1 cellular context compared by ENCODE assay signal in the genomic region with DNA sequence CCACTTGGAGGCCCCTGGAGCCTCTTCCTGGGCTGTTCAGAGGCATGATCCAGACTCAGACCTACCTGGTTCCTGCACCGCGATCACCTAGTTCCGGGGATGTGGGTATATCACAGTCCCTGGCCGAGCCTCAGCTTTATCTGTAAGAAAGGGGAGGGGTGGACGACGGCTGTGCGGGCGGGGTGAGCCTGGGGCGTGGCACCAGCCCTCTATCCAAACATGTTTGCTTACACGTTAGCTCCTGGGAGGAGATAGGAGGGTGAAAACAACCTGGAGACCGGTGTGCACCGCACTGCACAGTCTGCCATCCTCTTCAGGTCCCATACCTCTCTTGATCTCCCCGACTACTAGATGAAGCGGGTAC.
TF ChIP-seq lines count a peak whose summit lies in the region.

No MANE protein-coding gene starts in this region.

TF ChIP-seq in HepG2, 621 proteins besides CTCF, POLR2A, EP300 and RAD21 (continues in another document):
- peak; percentile 12; the same call in 1 of the 2 replicates for TF ChIP-seq ZNF619 (CRISPR knock-in tag; IDR thresholded peaks at IDR 0.05)
- TF ChIP-seq KLF9 (CRISPR knock-in tag; IDR thresholded peaks at IDR 0.05; ENCODE audit: low read depth), result 0 out of 2 replicates have a peak, but pooled peaks have one; percentile 41
- TF ChIP-seq NR1H2 (CRISPR knock-in tag; IDR thresholded peaks at IDR 0.05; ENCODE audit: borderline replicate concordance, low read depth), result no peak
- no peak for TF ChIP-seq SOX13 (IDR thresholded peaks at IDR 0.05)
- TF ChIP-seq SOX13 (CRISPR knock-in tag; conservative IDR thresholded peaks at IDR 0.05 in 1 of 2, IDR thresholded peaks at IDR 0.05 in 1 of 2), result peak in 1 of 2 experiments; percentile 20; a peak in 1 of 4 replicates
- peak; percentile 15; the same call in 1 of the 2 replicates for TF ChIP-seq FOXC1 (CRISPR knock-in tag; IDR thresholded peaks at IDR 0.05; ENCODE audit: borderline replicate concordance)
- TF ChIP-seq FOXP1 (IDR thresholded peaks at IDR 0.05), result no peak
- TF ChIP-seq FOXP1 (CRISPR knock-in tag; IDR thresholded peaks at IDR 0.05), result peak; percentile 61; the same call in 1 of the 2 replicates
- no peak for TF ChIP-seq HNF4G (IDR thresholded peaks at IDR 0.05; ENCODE audit: borderline replicate concordance, low read depth, low read length)
- TF ChIP-seq HNF4G (CRISPR knock-in tag; IDR thresholded peaks at IDR 0.05; ENCODE audit: borderline replicate concordance, low read depth), result no peak
- TF ChIP-seq ISX (CRISPR knock-in tag; conservative IDR thresholded peaks at IDR 0.05), result no peak
- TF ChIP-seq, protein P1, sequence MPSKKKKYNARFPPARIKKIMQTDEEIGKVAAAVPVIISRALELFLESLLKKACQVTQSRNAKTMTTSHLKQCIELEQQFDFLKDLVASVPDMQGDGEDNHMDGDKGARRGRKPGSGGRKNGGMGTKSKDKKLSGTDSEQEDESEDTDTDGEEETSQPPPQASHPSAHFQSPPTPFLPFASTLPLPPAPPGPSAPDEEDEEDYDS (CRISPR knock-in tag; IDR thresholded peaks at IDR 0.05), result peak; percentile 66
- TF ChIP-seq, protein P2, sequence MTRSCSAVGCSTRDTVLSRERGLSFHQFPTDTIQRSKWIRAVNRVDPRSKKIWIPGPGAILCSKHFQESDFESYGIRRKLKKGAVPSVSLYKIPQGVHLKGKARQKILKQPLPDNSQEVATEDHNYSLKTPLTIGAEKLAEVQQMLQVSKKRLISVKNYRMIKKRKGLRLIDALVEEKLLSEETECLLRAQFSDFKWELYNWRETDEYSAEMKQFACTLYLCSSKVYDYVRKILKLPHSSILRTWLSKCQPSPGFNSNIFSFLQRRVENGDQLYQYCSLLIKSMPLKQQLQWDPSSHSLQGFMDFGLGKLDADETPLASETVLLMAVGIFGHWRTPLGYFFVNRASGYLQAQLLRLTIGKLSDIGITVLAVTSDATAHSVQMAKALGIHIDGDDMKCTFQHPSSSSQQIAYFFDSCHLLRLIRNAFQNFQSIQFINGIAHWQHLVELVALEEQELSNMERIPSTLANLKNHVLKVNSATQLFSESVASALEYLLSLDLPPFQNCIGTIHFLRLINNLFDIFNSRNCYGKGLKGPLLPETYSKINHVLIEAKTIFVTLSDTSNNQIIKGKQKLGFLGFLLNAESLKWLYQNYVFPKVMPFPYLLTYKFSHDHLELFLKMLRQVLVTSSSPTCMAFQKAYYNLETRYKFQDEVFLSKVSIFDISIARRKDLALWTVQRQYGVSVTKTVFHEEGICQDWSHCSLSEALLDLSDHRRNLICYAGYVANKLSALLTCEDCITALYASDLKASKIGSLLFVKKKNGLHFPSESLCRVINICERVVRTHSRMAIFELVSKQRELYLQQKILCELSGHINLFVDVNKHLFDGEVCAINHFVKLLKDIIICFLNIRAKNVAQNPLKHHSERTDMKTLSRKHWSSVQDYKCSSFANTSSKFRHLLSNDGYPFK (CRISPR knock-in tag; IDR thresholded peaks at IDR 0.05; ENCODE audit: borderline replicate concordance), result no peak
- TF ChIP-seq, protein P3, sequence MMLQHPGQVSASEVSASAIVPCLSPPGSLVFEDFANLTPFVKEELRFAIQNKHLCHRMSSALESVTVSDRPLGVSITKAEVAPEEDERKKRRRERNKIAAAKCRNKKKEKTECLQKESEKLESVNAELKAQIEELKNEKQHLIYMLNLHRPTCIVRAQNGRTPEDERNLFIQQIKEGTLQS (CRISPR knock-in tag; IDR thresholded peaks at IDR 0.05), result no peak
- TF ChIP-seq FOXA1 (IDR thresholded peaks at IDR 0.05), result no peak
- TF ChIP-seq FOXA1 (CRISPR knock-in tag; IDR thresholded peaks at IDR 0.05), result peak; percentile 30; the same call in 1 of the 2 replicates
- TF ChIP-seq ZNF788 (CRISPR knock-in tag; IDR thresholded peaks at IDR 0.05; ENCODE audit: borderline replicate concordance), result 0 out of 2 replicates have a peak, but pooled peaks have one; percentile 43
- peak in 1 of 2 experiments; percentile 58; a peak in 2 of 4 replicates for TF ChIP-seq NR2F1 (CRISPR knock-in tag; IDR thresholded peaks at IDR 0.05)
- no peak for TF ChIP-seq FOXK2 (IDR thresholded peaks at IDR 0.05)
- TF ChIP-seq CREM (IDR thresholded peaks at IDR 0.05), result 0 out of 2 replicates have a peak, but pooled peaks have one; percentile 15
- no peak for TF ChIP-seq CREM (CRISPR knock-in tag; IDR thresholded peaks at IDR 0.05)
- TF ChIP-seq LCORL (IDR thresholded peaks at IDR 0.05), result no peak
- TF ChIP-seq LCORL (CRISPR knock-in tag; IDR thresholded peaks at IDR 0.05), result peak; percentile 59; the same call in 1 of the 2 replicates
- TF ChIP-seq ZNF710 (CRISPR knock-in tag; IDR thresholded peaks at IDR 0.05; ENCODE audit: borderline replicate concordance), result no peak
- peak; percentile 41; the same call in 1 of the 2 replicates for TF ChIP-seq NR2F6 (IDR thresholded peaks at IDR 0.05)
- TF ChIP-seq NR2F6 (CRISPR knock-in tag; IDR thresholded peaks at IDR 0.05), result peak; percentile 5; the same call in 1 of the 2 replicates
- 0 out of 2 replicates have a peak, but pooled peaks have one; percentile 13 for TF ChIP-seq PPARG (CRISPR knock-in tag; conservative IDR thresholded peaks at IDR 0.05)
- TF ChIP-seq ZNF235 (CRISPR knock-in tag; IDR thresholded peaks at IDR 0.05; ENCODE audit: borderline replicate concordance), result no peak
- TF ChIP-seq, protein P4, sequence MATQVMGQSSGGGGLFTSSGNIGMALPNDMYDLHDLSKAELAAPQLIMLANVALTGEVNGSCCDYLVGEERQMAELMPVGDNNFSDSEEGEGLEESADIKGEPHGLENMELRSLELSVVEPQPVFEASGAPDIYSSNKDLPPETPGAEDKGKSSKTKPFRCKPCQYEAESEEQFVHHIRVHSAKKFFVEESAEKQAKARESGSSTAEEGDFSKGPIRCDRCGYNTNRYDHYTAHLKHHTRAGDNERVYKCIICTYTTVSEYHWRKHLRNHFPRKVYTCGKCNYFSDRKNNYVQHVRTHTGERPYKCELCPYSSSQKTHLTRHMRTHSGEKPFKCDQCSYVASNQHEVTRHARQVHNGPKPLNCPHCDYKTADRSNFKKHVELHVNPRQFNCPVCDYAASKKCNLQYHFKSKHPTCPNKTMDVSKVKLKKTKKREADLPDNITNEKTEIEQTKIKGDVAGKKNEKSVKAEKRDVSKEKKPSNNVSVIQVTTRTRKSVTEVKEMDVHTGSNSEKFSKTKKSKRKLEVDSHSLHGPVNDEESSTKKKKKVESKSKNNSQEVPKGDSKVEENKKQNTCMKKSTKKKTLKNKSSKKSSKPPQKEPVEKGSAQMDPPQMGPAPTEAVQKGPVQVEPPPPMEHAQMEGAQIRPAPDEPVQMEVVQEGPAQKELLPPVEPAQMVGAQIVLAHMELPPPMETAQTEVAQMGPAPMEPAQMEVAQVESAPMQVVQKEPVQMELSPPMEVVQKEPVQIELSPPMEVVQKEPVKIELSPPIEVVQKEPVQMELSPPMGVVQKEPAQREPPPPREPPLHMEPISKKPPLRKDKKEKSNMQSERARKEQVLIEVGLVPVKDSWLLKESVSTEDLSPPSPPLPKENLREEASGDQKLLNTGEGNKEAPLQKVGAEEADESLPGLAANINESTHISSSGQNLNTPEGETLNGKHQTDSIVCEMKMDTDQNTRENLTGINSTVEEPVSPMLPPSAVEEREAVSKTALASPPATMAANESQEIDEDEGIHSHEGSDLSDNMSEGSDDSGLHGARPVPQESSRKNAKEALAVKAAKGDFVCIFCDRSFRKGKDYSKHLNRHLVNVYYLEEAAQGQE (IDR thresholded peaks at IDR 0.05; ENCODE audit: borderline replicate concordance in 1 of 2, low read depth in 1 of 2, low read length in 2 of 2), result no peak
- 0 out of 2 replicates have a peak, but pooled peaks have one; percentile 28 for TF ChIP-seq CBX5 (CRISPR knock-in tag; IDR thresholded peaks at IDR 0.05; ENCODE audit: borderline replicate concordance)
- no peak for TF ChIP-seq ZEB1 (IDR thresholded peaks at IDR 0.05; ENCODE audit: insufficient replicate concordance, low read depth)
- TF ChIP-seq, protein P5, sequence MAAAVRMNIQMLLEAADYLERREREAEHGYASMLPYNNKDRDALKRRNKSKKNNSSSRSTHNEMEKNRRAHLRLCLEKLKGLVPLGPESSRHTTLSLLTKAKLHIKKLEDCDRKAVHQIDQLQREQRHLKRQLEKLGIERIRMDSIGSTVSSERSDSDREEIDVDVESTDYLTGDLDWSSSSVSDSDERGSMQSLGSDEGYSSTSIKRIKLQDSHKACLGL (CRISPR knock-in tag; IDR thresholded peaks at IDR 0.05), result peak; percentile 16; the same call in 1 of the 2 replicates
- TF ChIP-seq KLF11 (CRISPR knock-in tag; IDR thresholded peaks at IDR 0.05), result 0 out of 2 replicates have a peak, but pooled peaks have one; percentile 48
- peak; percentile 20; the same call in 1 of the 2 replicates for TF ChIP-seq ZFX (CRISPR knock-in tag; IDR thresholded peaks at IDR 0.05; ENCODE audit: low read depth)
- TF ChIP-seq ZSCAN21 (CRISPR knock-in tag; IDR thresholded peaks at IDR 0.05; ENCODE audit: borderline replicate concordance), result 0 out of 2 replicates have a peak, but pooled peaks have one; percentile 0
- TF ChIP-seq ZNF142 (CRISPR knock-in tag; IDR thresholded peaks at IDR 0.05), result 0 out of 2 replicates have a peak, but pooled peaks have one; percentile 20
- peak; percentile 76 for TF ChIP-seq FOXP4 (CRISPR knock-in tag; IDR thresholded peaks at IDR 0.05)
- TF ChIP-seq FOXO1 (CRISPR knock-in tag; IDR thresholded peaks at IDR 0.05), result peak; percentile 19; the same call in 1 of the 2 replicates
- no peak for TF ChIP-seq PAX8 (CRISPR knock-in tag; IDR thresholded peaks at IDR 0.05; ENCODE audit: borderline replicate concordance)
- TF ChIP-seq MIXL1 (CRISPR knock-in tag; IDR thresholded peaks at IDR 0.05), result no peak
- TF ChIP-seq SAP130 (CRISPR knock-in tag; IDR thresholded peaks at IDR 0.05; ENCODE audit: low read depth), result peak; percentile 68
- peak; percentile 45; the same call in 1 of the 2 replicates for TF ChIP-seq MED1 (CRISPR knock-in tag; IDR thresholded peaks at IDR 0.05)
- no peak for TF ChIP-seq ZNF234 (CRISPR knock-in tag; conservative IDR thresholded peaks at IDR 0.05)
